ENCODE assay signal across 16 cellular contexts in the genomic region with DNA sequence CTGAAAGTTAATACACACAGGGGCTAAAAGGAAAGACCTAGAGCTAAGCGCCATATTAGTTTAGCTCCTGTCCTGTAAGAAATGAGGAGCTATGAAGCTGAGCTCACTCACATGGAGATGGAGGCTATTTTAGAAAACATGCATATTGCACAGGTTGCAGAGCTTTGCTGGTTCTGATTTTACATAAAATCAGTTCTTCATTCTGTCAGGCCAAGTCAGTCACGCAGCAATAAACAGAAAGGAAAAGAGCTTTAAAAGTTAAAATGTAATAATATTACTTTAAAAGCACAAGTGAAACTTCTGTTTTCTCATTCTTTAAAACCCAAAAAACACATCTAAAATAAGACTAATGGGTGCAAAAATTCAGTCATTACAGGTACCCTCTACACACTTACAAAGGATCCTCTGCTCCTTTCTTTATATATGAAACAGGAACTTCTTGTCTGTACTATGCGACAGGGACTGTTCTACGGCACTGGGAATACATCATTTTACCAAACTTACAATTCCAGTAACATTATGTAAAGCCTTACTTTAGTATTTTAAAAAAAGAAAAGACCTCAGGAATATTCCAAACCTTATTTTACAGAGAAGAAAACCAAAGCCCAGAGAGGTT.
DNase-seq lines count a peak whose midpoint lies in the region; ATAC-seq, FAIRE-seq and TF ChIP-seq lines count a peak whose summit lies in the region.
"Had no signal": no experiment of that assay in that cellular context is flagged by ENCODE, and none has a peak within 500 bp of the region (broad histone marks: within the 10 kb centered on the region; RNA-seq: fewer than 3 reads in every experiment).

No MANE protein-coding gene starts in this region.

- TF ChIP-seq CTCF in prostate gland (IDR thresholded peaks at IDR 0.05) (no peak), ovary (IDR thresholded peaks at IDR 0.05) (no peak)
- TF ChIP-seq CTCF in CD8-positive, alpha-beta T cell (IDR thresholded peaks at IDR 0.05), result no peak

- H3K4me1 ChIP-seq in right cardiac atrium (ENCODE audit: control insufficient read depth, insufficient read depth, low read length) (no peaks in the 10 kb centered on the region), prostate gland (replicated peaks) (no peaks in the 10 kb centered on the region), ovary (ENCODE audit: insufficient read depth) (peaks cover 4% of the 10 kb centered on the region)
- H3K4me1 ChIP-seq in CD8-positive, alpha-beta T cell (ENCODE audit: insufficient read depth, low read length), result no peaks in the 10 kb centered on the region

- no peaks in the 10 kb centered on the region for H3K27me3 ChIP-seq in right cardiac atrium (ENCODE audit: control insufficient read depth, insufficient read depth)
- no peaks in the 10 kb centered on the region for H3K27me3 ChIP-seq in prostate gland (replicated peaks; ENCODE audit: insufficient read depth)
- no peaks in the 10 kb centered on the region for H3K27me3 ChIP-seq in CD8-positive, alpha-beta T cell (ENCODE audit: insufficient read depth, low read length)
- no peaks in the 10 kb centered on the region for H3K27me3 ChIP-seq in ovary
- H3K27me3 ChIP-seq: upper lobe of left lung had no signal

- no peaks in the 10 kb centered on the region for H3K27me3 Mint-ChIP-seq in CD8-positive, alpha-beta T cell (ENCODE audit: low read depth)

- peaks cover 11% of the 10 kb centered on the region for H3K4me1 Mint-ChIP-seq in CD8-positive, alpha-beta T cell (ENCODE audit: low read depth)

- peaks cover 35% of the 10 kb centered on the region for H3K36me3 Mint-ChIP-seq in CD8-positive, alpha-beta T cell

- intact Hi-C loops in left ventricle myocardium superior (cut with micrococcal nuclease) (loop anchor here (10.0 kb wide), 3 partner anchors 347 to 537 kb away; no protein-coding TSS in a partner anchor), right cardiac atrium (cut with DNase I) (loop anchor here (2.0 to 10.0 kb wide), 9 partner anchors 247 to 657 kb away; no protein-coding TSS in a partner anchor), prostate gland (cut with DNase I) (loop anchor here (2.0 to 5.0 kb wide), 3 partner anchors 507 to 655 kb away; no protein-coding TSS in a partner anchor), ovary (cut with DNase I) (loop anchor here (5.0 to 10.0 kb wide), 9 partner anchors 53 to 655 kb away; a partner anchor contains a TSS)
- intact Hi-C loops in CD8-positive, alpha-beta T cell (cut with DNase I, micrococcal nuclease), result loop anchor here in 1 of 2 experiments (10.0 kb wide), 1 partner anchor 63 kb away; no protein-coding TSS in a partner anchor

- 93% methylated on average over 4 of the region's 4 CpGs for WGBS in right cardiac atrium
- 89% methylated on average over 4 of the region's 4 CpGs for WGBS in prostate gland
- WGBS in ovary, 3 donors, result 96 to 97% (median 97%) methylated on average over 4 of the region's 4 CpGs

- no peak for TF ChIP-seq EP300 in ovary (IDR thresholded peaks at IDR 0.05)

- no peak overlapping the region for H3K4me3 Mint-ChIP-seq in CD8-positive, alpha-beta T cell

- POLR2A ChIA-PET in CD8-positive, alpha-beta T cell (lab: Charles Lee), result interaction anchor here (0.5 kb wide), 1 partner anchor 942 kb away, joined by 3 read pairs; no protein-coding TSS in a partner anchor

- ATAC-seq in left ventricle myocardium superior (peak; percentile 28), right cardiac atrium (no peak), GM18498 (IDR thresholded peaks at IDR 0.05; ENCODE audit: unreplicated experiment) (no peak), GM21381 (IDR thresholded peaks at IDR 0.05; ENCODE audit: unreplicated experiment) (no peak)
- ATAC-seq in CD8-positive, alpha-beta T cell, result no peak

- H3K27ac Mint-ChIP-seq in CD8-positive, alpha-beta T cell, result no peak overlapping the region

- CTCF ChIA-PET in CD8-positive, alpha-beta T cell (lab: Charles Lee), result interaction anchor here (0.7 to 2.1 kb wide), 3 partner anchors 253 to 534 kb away, joined by 3 to 12 read pairs (median 9); no protein-coding TSS in a partner anchor

- DNase-seq in left ventricle myocardium superior, result no peak
- DNase-seq in right cardiac atrium, result no peak
- DNase-seq in prostate gland (ENCODE audit: low spot score), result no peak
- DNase-seq in CD8-positive, alpha-beta T cell, result no peak
- DNase-seq in ovary, result no peak
- DNase-seq: amniotic stem cell, midbrain, NCI-H2081, NCI-H748 treated with DMSO at 0.1 percent for 48 hours, upper lobe of left lung had no signal

- H3K27ac ChIP-seq in right cardiac atrium (ENCODE audit: low read length) (no peak overlapping the region), prostate gland (peak overlapping the region; percentile 67 to 69), ovary (peak overlapping the region in 1 of 2 donors; percentile 49)
- no peak overlapping the region for H3K27ac ChIP-seq in CD8-positive, alpha-beta T cell (ENCODE audit: low read depth, low read length)
- H3K27ac ChIP-seq: parathyroid adenoma had no signal

- H3K4me3 ChIP-seq in right cardiac atrium (ENCODE audit: low read length), result no peak overlapping the region
- no peak overlapping the region for H3K4me3 ChIP-seq in prostate gland
- no peak overlapping the region for H3K4me3 ChIP-seq in CD8-positive, alpha-beta T cell (ENCODE audit: low read depth, low read length)
- no peak overlapping the region for H3K4me3 ChIP-seq in ovary
- H3K4me3 ChIP-seq: upper lobe of left lung had no signal

- peak; percentile 3 for FAIRE-seq in TTC549 (lab: Jason Lieb, UNC)
- FAIRE-seq: A204.1, endothelial cell of umbilical vein had no signal

- TF ChIP-seq POLR2A in prostate gland (IDR thresholded peaks at IDR 0.05) (no peak), ovary (IDR thresholded peaks at IDR 0.05) (no peak)

- no peaks in the 10 kb centered on the region for H3K9me3 Mint-ChIP-seq in CD8-positive, alpha-beta T cell

- H3K36me3 ChIP-seq in prostate gland (no peaks in the 10 kb centered on the region), ovary (no peaks in the 10 kb centered on the region)
- H3K36me3 ChIP-seq in CD8-positive, alpha-beta T cell (ENCODE audit: insufficient read depth, low read length), result no peaks in the 10 kb centered on the region
- H3K36me3 ChIP-seq: upper lobe of left lung had no signal

- H3K9me3 ChIP-seq in right cardiac atrium (ENCODE audit: control insufficient read depth, low read length) (no peaks in the 10 kb centered on the region), prostate gland (no peaks in the 10 kb centered on the region), ovary (no peaks in the 10 kb centered on the region)
- no peaks in the 10 kb centered on the region for H3K9me3 ChIP-seq in CD8-positive, alpha-beta T cell (ENCODE audit: low read length)
- H3K9me3 ChIP-seq: upper lobe of left lung had no signal

Comparison
In these comparisons a context has a peak if more than half of its experiments do, and no peak if none do; other contexts are left out.
1. H3K27ac ChIP-seq: peak in prostate gland (2 of 2); none in right cardiac atrium (single experiment) and CD8-positive, alpha-beta T cell (single experiment).